Comparison of ENCODE assay signal across 11 cellular contexts in the genomic region with DNA sequence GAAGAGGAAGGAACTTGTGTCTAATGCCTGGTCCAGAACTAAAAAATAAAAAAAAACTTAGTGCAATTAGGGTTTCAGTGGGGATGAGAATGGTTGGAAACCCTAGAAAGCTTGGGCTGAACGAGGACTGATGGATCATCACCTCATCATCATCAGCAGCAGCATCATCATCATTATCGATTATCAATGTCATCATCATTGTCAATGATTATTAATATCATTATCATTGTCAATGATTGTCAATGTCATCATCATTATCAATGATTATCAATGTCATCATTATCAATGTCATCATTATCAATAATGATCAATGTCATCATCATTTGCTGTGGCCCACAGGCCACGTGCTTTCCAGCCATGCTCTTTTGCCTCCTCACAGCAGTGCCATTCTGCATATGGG.
"Had no signal": no experiment of that assay in that cellular context is flagged by ENCODE, and none has a peak within 500 bp of the region (broad histone marks: within the 10 kb centered on the region; RNA-seq: fewer than 3 reads in every experiment).

No MANE protein-coding gene starts in this region.

- H3K36me3 ChIP-seq: HAP-1 had no signal

- H3K27ac ChIP-seq: GM23248 had no signal

- H2AFZ ChIP-seq: GM23248, GM23338 had no signal

- H3K9ac ChIP-seq: GM23248 had no signal

- DNase-seq: GM23248, GOT3, H7, H9, HCEC 1CT, HFFc6 had no signal

- H3K9me3 ChIP-seq: HAP-1 had no signal

- H3K4me2 ChIP-seq: GM23338 had no signal

- H3K4me1 ChIP-seq: HAP-1 had no signal

- FAIRE-seq: H1, H54 had no signal

- ATAC-seq: GM23338, HCT116 had no signal

- H3K4me3 ChIP-seq: GM23248, GM23338, HAP-1 had no signal
